8 cellular contexts compared by ENCODE assay signal in the genomic region with DNA sequence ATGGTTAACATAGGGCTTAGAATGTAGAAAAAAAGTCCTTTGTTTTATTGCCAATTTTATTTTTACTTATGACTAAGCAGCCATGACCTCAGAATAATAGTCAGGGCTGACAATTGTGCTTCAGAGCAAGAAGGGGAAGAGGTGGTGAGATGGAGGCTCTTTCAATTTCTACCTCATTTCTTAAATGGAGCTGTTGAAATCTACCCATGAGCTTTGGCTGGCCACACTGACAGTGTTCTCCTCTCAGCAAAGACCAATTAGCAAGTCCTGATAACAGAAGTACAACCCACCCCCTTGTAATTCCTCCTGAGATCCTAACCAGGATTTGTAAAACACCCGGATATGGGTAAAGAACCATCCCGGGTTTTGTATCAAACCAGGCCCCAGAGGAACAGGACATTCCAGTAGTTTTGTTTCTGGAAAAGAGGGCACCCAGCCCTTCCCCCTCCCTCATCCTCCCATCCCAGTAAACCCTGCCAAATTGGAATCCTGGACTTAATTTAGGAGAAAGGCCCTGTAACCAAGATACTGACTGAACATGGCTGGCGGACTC. TPM values are rescaled to one million over a fixed set of nuclear protein-coding genes. Genes with fewer than 3 reads are reported as not detected.
DNase-seq lines count a peak whose midpoint lies in the region; ATAC-seq, FAIRE-seq and TF ChIP-seq lines count a peak whose summit lies in the region.

A gene with protein sequence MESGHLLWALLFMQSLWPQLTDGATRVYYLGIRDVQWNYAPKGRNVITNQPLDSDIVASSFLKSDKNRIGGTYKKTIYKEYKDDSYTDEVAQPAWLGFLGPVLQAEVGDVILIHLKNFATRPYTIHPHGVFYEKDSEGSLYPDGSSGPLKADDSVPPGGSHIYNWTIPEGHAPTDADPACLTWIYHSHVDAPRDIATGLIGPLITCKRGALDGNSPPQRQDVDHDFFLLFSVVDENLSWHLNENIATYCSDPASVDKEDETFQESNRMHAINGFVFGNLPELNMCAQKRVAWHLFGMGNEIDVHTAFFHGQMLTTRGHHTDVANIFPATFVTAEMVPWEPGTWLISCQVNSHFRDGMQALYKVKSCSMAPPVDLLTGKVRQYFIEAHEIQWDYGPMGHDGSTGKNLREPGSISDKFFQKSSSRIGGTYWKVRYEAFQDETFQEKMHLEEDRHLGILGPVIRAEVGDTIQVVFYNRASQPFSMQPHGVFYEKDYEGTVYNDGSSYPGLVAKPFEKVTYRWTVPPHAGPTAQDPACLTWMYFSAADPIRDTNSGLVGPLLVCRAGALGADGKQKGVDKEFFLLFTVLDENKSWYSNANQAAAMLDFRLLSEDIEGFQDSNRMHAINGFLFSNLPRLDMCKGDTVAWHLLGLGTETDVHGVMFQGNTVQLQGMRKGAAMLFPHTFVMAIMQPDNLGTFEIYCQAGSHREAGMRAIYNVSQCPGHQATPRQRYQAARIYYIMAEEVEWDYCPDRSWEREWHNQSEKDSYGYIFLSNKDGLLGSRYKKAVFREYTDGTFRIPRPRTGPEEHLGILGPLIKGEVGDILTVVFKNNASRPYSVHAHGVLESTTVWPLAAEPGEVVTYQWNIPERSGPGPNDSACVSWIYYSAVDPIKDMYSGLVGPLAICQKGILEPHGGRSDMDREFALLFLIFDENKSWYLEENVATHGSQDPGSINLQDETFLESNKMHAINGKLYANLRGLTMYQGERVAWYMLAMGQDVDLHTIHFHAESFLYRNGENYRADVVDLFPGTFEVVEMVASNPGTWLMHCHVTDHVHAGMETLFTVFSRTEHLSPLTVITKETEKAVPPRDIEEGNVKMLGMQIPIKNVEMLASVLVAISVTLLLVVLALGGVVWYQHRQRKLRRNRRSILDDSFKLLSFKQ (plus strand): TSS at position 399 of the 553 bp plus-strand sequence. CDS start 6,324 bp downstream, outside the sequence.

- TF ChIP-seq CTCF in dorsolateral prefrontal cortex (IDR thresholded peaks at IDR 0.05 in 54 of 56, conservative IDR thresholded peaks at IDR 0.05 in 2 of 56; ENCODE audit: low read depth in 1 of 56, partially characterized antibody in 56 of 56) = no peak

- H3K4me3 ChIP-seq in dorsolateral prefrontal cortex = peak within 1 kb of the TSS in 56 of 59 donors; percentile 0 to 56 (median 32)

- H3K27me3 ChIP-seq in dorsolateral prefrontal cortex = peaks cover 0 to 66% (median 13%) of the 10 kb centered on the region in 45 donors

- peak within 1 kb of the TSS in 42 of 59 donors; percentile 4 to 72 (median 52) for H3K27ac ChIP-seq in dorsolateral prefrontal cortex

- intact Hi-C loops in dorsolateral prefrontal cortex (cut with DNase I) = no loop called here

- peak in 9 of 14 donors; percentile 1 to 28 (median 13) for DNase-seq in C1 segment of cervical spinal cord (lab: John Stamatoyannopoulos, UW)
- DNase-seq in dorsolateral prefrontal cortex = peak in 1 of 10 donors; percentile 10
- DNase-seq in myocyte (ENCODE audit: low read depth) = peak; percentile 60
- DNase-seq in GM19239 (ENCODE audit: insufficient read length, low spot score) = no peak
- DNase-seq in kidney tubule cell (ENCODE audit: low spot score) = no peak
- DNase-seq in SIG-M5 treated with dmso at 0.1 percent for 504 hours (lab: John Stamatoyannopoulos, UW; ENCODE audit: unreplicated experiment) = no peak

- FAIRE-seq in GM19239 (lab: Jason Lieb, UNC) = no peak

- ATAC-seq in HG02885 (IDR thresholded peaks at IDR 0.05; ENCODE audit: poor library complexity, unreplicated experiment) = peak; percentile 72
- ATAC-seq in activated CD4-positive, CD25-positive, alpha-beta regulatory T cell treated with anti-CD3 and anti-CD28 coated beads, Interleukin-2, amount 50 U/mL, for 24 hours = no peak

RNA-seq across cellular contexts. Expression of the gene that starts here (rescaled TPM):
- total RNA-seq in dorsolateral prefrontal cortex = 10 to 100 TPM in 119 of 120 experiments, 1 to 10 TPM in 1; 9.1 to 51.2 (median 25.3) TPM
- 31.3 and 38.0 TPM in 2 replicates for total RNA-seq in myocyte
- polyA plus RNA-seq in myocyte (2012) = 35.3 TPM

Comparison
In these comparisons a context has a peak if more than half of its experiments do, and no peak if none do; other contexts are left out.
1. DNase-seq: peak in C1 segment of cervical spinal cord (9 of 14) and myocyte (single experiment); none in GM19239 (single experiment), kidney tubule cell (single experiment) and SIG-M5 treated with dmso at 0.1 percent for 504 hours (single experiment).